Comparison of ENCODE assay signal across 1 cellular context in the genomic region with DNA sequence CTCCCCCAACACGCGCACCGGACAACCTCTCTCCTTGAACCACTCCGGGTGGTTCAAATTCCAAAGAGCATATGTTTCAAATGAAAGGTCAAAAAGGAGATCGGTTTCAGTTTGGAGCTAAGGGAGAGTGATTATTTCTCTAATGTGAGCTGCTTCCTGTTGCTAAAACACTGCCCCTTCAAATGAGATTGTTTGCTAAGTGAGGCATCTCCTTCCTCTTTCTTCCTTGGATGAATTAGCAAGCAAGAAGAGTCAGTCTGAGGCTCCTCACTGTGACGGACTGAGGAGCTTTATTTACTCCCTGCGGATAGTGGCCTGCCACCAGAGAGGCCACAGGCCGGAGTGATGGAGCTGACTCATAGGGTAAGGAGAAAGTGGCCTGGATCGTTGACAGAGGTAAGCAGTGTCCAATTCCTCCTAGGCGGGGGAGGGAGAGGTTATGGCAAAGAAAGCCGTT.
TF ChIP-seq lines count a peak whose summit lies in the region.

No MANE protein-coding gene starts in this region.

TF ChIP-seq in H1, 55 proteins besides CTCF, POLR2A, EP300 and RAD21 (continued from another document):
- TF ChIP-seq, protein P1, sequence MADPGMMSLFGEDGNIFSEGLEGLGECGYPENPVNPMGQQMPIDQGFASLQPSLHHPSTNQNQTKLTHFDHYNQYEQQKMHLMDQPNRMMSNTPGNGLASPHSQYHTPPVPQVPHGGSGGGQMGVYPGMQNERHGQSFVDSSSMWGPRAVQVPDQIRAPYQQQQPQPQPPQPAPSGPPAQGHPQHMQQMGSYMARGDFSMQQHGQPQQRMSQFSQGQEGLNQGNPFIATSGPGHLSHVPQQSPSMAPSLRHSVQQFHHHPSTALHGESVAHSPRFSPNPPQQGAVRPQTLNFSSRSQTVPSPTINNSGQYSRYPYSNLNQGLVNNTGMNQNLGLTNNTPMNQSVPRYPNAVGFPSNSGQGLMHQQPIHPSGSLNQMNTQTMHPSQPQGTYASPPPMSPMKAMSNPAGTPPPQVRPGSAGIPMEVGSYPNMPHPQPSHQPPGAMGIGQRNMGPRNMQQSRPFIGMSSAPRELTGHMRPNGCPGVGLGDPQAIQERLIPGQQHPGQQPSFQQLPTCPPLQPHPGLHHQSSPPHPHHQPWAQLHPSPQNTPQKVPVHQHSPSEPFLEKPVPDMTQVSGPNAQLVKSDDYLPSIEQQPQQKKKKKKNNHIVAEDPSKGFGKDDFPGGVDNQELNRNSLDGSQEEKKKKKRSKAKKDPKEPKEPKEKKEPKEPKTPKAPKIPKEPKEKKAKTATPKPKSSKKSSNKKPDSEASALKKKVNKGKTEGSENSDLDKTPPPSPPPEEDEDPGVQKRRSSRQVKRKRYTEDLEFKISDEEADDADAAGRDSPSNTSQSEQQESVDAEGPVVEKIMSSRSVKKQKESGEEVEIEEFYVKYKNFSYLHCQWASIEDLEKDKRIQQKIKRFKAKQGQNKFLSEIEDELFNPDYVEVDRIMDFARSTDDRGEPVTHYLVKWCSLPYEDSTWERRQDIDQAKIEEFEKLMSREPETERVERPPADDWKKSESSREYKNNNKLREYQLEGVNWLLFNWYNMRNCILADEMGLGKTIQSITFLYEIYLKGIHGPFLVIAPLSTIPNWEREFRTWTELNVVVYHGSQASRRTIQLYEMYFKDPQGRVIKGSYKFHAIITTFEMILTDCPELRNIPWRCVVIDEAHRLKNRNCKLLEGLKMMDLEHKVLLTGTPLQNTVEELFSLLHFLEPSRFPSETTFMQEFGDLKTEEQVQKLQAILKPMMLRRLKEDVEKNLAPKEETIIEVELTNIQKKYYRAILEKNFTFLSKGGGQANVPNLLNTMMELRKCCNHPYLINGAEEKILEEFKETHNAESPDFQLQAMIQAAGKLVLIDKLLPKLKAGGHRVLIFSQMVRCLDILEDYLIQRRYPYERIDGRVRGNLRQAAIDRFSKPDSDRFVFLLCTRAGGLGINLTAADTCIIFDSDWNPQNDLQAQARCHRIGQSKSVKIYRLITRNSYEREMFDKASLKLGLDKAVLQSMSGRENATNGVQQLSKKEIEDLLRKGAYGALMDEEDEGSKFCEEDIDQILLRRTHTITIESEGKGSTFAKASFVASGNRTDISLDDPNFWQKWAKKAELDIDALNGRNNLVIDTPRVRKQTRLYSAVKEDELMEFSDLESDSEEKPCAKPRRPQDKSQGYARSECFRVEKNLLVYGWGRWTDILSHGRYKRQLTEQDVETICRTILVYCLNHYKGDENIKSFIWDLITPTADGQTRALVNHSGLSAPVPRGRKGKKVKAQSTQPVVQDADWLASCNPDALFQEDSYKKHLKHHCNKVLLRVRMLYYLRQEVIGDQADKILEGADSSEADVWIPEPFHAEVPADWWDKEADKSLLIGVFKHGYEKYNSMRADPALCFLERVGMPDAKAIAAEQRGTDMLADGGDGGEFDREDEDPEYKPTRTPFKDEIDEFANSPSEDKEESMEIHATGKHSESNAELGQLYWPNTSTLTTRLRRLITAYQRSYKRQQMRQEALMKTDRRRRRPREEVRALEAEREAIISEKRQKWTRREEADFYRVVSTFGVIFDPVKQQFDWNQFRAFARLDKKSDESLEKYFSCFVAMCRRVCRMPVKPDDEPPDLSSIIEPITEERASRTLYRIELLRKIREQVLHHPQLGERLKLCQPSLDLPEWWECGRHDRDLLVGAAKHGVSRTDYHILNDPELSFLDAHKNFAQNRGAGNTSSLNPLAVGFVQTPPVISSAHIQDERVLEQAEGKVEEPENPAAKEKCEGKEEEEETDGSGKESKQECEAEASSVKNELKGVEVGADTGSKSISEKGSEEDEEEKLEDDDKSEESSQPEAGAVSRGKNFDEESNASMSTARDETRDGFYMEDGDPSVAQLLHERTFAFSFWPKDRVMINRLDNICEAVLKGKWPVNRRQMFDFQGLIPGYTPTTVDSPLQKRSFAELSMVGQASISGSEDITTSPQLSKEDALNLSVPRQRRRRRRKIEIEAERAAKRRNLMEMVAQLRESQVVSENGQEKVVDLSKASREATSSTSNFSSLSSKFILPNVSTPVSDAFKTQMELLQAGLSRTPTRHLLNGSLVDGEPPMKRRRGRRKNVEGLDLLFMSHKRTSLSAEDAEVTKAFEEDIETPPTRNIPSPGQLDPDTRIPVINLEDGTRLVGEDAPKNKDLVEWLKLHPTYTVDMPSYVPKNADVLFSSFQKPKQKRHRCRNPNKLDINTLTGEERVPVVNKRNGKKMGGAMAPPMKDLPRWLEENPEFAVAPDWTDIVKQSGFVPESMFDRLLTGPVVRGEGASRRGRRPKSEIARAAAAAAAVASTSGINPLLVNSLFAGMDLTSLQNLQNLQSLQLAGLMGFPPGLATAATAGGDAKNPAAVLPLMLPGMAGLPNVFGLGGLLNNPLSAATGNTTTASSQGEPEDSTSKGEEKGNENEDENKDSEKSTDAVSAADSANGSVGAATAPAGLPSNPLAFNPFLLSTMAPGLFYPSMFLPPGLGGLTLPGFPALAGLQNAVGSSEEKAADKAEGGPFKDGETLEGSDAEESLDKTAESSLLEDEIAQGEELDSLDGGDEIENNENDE (IDR thresholded peaks at IDR 0.05; ENCODE audit: insufficient replicate concordance, low read length) = no peak
- TF ChIP-seq EGR1 (IDR thresholded peaks at IDR 0.05; ENCODE audit: borderline replicate concordance, low read depth, low read length) (peak; percentile 72; the same call in 1 of the 2 replicates), BCL11A (IDR thresholded peaks at IDR 0.05; ENCODE audit: low read depth in 2 of 2, low read length in 2 of 2) (no peak), JUN (IDR thresholded peaks at IDR 0.05; ENCODE audit: low read depth, low read length) (no peak), JUND (IDR thresholded peaks at IDR 0.05; ENCODE audit: low read length) (peak; percentile 17; the same call in 1 of the 2 replicates), TBP (IDR thresholded peaks at IDR 0.05; ENCODE audit: low read depth, low read length) (no peak), SAP30 (IDR thresholded peaks at IDR 0.05; ENCODE audit: insufficient read depth, insufficient replicate concordance, low read length) (no peak)
